ENCODE assay signal across 14 cellular contexts in the genomic region with DNA sequence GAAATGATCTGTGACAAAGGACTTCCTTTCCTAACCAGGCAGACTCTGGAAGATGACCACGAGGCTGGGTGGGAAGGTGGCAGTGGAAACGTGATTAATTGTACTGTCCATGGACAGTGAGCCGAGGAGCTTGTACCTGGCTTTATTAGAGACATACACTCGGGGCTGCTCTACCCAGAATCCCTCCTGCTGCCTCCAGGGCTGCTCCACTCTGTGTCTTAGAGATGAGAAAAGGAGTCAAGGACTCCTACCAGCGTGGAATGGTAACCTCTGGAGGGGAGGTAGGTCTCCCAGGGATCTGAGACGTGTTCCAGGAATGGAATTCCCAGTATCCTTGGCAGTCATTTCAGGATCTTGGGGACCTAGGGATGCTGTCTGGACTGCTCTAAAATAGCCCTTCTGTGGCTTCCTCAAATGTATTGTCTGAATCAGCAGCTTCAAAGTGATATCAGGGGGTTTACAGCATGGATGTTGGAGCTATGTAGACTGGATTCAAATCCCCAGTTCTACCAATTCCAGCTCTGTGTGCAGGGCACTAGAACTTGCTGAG.
A peak's percentile ranks its signal among the peaks of the same experiment; 100 is the strongest.
DNase-seq lines count a peak whose midpoint lies in the region; ATAC-seq and TF ChIP-seq lines count a peak whose summit lies in the region.
"Had no signal": no experiment of that assay in that cellular context is flagged by ENCODE, and none has a peak within 500 bp of the region (broad histone marks: within the 10 kb centered on the region; RNA-seq: fewer than 3 reads in every experiment).

No MANE protein-coding gene starts in this region.

- intact Hi-C loops in tibial artery (cut with DNase I; ENCODE audit: low total_unique reads) = no loop called here

- H3K27ac ChIP-seq in SK-N-MC = peak overlapping the region; percentile 4; the same call in 1 of the 2 replicates
- H3K27ac ChIP-seq in muscle layer of colon (ENCODE audit: low read depth, low read length) = peak overlapping the region; percentile 44
- peak overlapping the region; percentile 81 to 83 for H3K27ac ChIP-seq in tibial artery
- H3K27ac ChIP-seq: 22Rv1, HL-60 had no signal

- DNase-seq in activated T-cell treated with anti-CD3 and anti-CD28 coated beads, Interleukin-2, amount 50 U/mL, for 24 hours = peak; percentile 7
- no peak for DNase-seq in activated T-cell treated with anti-CD3 and anti-CD28 coated beads for 4 hours
- DNase-seq in SK-N-MC (ENCODE audit: low read depth, low spot score) = no peak
- no peak for DNase-seq in tibial artery
- DNase-seq in Kasumi-1 (lab: John Stamatoyannopoulos, UW) = no peak
- no peak for DNase-seq in NCI-H524 treated with DMSO at 0.1 percent for 48 hours (lab: John Stamatoyannopoulos, UW)
- DNase-seq in T-helper 17 cell = no peak
- DNase-seq: DMS79 treated with DMSO at 0.1 percent for 48 hours, NCI-H2029 had no signal

- H3K4me1 Mint-ChIP-seq in activated T-cell treated with anti-CD3 and anti-CD28 coated beads, Interleukin-2, amount 50 U/mL, for 24 hours (ENCODE audit: low read depth) = peaks cover 8% of the 10 kb centered on the region
- H3K4me1 Mint-ChIP-seq in T-helper 17 cell = peaks cover 7% of the 10 kb centered on the region

- H3K4me1 ChIP-seq in muscle layer of colon (ENCODE audit: insufficient read depth, low read length) (peaks cover 91% of the 10 kb centered on the region), tibial artery (peaks cover 0 to 100% (median 61%) of the 10 kb centered on the region in 4 donors)
- H3K4me1 ChIP-seq: BE2C had no signal

- no peak overlapping the region for H3K4me3 Mint-ChIP-seq in activated T-cell treated with anti-CD3 and anti-CD28 coated beads, Interleukin-2, amount 50 U/mL, for 24 hours
- no peak overlapping the region for H3K4me3 Mint-ChIP-seq in T-helper 17 cell
- H3K4me3 Mint-ChIP-seq: CD8-positive, alpha-beta T cell had no signal

- ATAC-seq in T-helper 17 cell = no peak
- ATAC-seq: CD8-positive, alpha-beta T cell had no signal

- H3K9me3 ChIP-seq in SK-N-MC (ENCODE audit: low read depth, low read length) (no peaks in the 10 kb centered on the region), muscle layer of colon (ENCODE audit: low read length) (no peaks in the 10 kb centered on the region), tibial artery (no peaks in the 10 kb centered on the region), T-helper 17 cell (ENCODE audit: control insufficient read depth, low read length, poor library complexity, severe bottlenecking) (no peaks in the 10 kb centered on the region)
- H3K9me3 ChIP-seq: BE2C had no signal

- no peaks in the 10 kb centered on the region for H3K36me3 Mint-ChIP-seq in activated T-cell treated with anti-CD3 and anti-CD28 coated beads, Interleukin-2, amount 50 U/mL, for 24 hours (ENCODE audit: low read depth)
- H3K36me3 Mint-ChIP-seq in T-helper 17 cell (ENCODE audit: low read depth) = peaks cover 3% of the 10 kb centered on the region
- H3K36me3 Mint-ChIP-seq: CD8-positive, alpha-beta T cell had no signal

- H3K27me3 ChIP-seq in muscle layer of colon (ENCODE audit: control insufficient read depth in 1 of 2, insufficient read depth in 2 of 2, low read length in 2 of 2) = no peaks in the 10 kb centered on the region
- H3K27me3 ChIP-seq in tibial artery = no peaks in the 10 kb centered on the region

- TF ChIP-seq CTCF in tibial artery (IDR thresholded peaks at IDR 0.05) = no peak

- H3K27me3 Mint-ChIP-seq in activated T-cell treated with anti-CD3 and anti-CD28 coated beads, Interleukin-2, amount 50 U/mL, for 24 hours = peaks cover 15% of the 10 kb centered on the region
- peaks cover 79% of the 10 kb centered on the region for H3K27me3 Mint-ChIP-seq in T-helper 17 cell

- H3K9ac ChIP-seq in SK-N-MC (ENCODE audit: insufficient read length) = no peak overlapping the region
- no peak overlapping the region for H3K9ac ChIP-seq in muscle layer of colon (ENCODE audit: low read length)

- H3K27ac Mint-ChIP-seq in activated T-cell treated with anti-CD3 and anti-CD28 coated beads, Interleukin-2, amount 50 U/mL, for 24 hours = no peak overlapping the region
- H3K27ac Mint-ChIP-seq in T-helper 17 cell = no peak overlapping the region

- H3K4me3 ChIP-seq in SK-N-MC = no peak overlapping the region
- no peak overlapping the region for H3K4me3 ChIP-seq in muscle layer of colon (ENCODE audit: low read depth in 1 of 2, low read length in 2 of 2)
- H3K4me3 ChIP-seq in tibial artery = no peak overlapping the region

- no peaks in the 10 kb centered on the region for H3K36me3 ChIP-seq in SK-N-MC (ENCODE audit: insufficient read depth, low read length)
- H3K36me3 ChIP-seq in muscle layer of colon (ENCODE audit: insufficient read depth, low read length) = no peaks in the 10 kb centered on the region
- no peaks in the 10 kb centered on the region for H3K36me3 ChIP-seq in tibial artery
- H3K36me3 ChIP-seq: BE2C had no signal

- H3K9me3 Mint-ChIP-seq in activated T-cell treated with anti-CD3 and anti-CD28 coated beads, Interleukin-2, amount 50 U/mL, for 24 hours = no peaks in the 10 kb centered on the region
- H3K9me3 Mint-ChIP-seq: CD8-positive, alpha-beta T cell had no signal

Comparison
In these comparisons a context has a peak if more than half of its experiments do, and no peak if none do; other contexts are left out.
1. H3K27ac ChIP-seq: peak in every context shown above with its lines; median percentile 82 in tibial artery; 44 in muscle layer of colon; 4 in SK-N-MC.